14 cellular contexts compared by ENCODE assay signal in the genomic region with DNA sequence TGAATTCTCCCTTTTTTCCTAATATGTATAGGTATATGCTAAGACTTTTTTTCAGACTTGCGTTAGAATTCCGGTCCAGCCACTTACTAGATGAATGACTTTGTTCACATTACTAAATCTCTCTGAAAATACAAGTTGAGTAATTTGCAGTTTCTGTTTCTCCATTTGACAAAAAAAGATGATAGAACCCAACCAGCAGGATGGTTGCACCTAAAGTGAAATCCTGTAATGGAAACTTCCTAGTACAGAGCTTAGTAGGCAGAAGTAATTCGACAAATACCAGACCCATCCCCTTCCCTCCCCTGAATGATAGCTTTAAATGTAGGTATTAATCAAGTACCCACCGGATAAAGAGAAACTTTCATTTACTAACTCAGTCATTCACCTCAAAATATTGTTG.
DNase-seq lines count a peak whose midpoint lies in the region; ATAC-seq and TF ChIP-seq lines count a peak whose summit lies in the region.
"Had no signal": no experiment of that assay in that cellular context is flagged by ENCODE, and none has a peak within 500 bp of the region (broad histone marks: within the 10 kb centered on the region; RNA-seq: fewer than 3 reads in every experiment).

No MANE protein-coding gene starts in this region.

- peaks cover 29% of the 10 kb centered on the region for H3K4me1 Mint-ChIP-seq in activated CD4-positive, alpha-beta memory T cell treated with anti-CD3 and anti-CD28 coated beads for 36 hours (ENCODE audit: low read depth)

- H3K36me3 Mint-ChIP-seq in activated CD4-positive, alpha-beta memory T cell treated with anti-CD3 and anti-CD28 coated beads for 36 hours: peaks cover 3% of the 10 kb centered on the region
- H3K36me3 Mint-ChIP-seq: stimulated activated naive B cell treated with anti-CD40 and anti-IgM and Interleukin-4, amounts not matched to agents 10 μg/mL and 1 μg/mL and 100 μg/mL, for 72 hours had no signal

- no peak for DNase-seq in activated CD4-positive, CD25-positive, alpha-beta regulatory T cell (lab: John Stamatoyannopoulos, UW)
- no peak for DNase-seq in activated CD4-positive, alpha-beta memory T cell treated with anti-CD3 and anti-CD28 coated beads for 36 hours
- DNase-seq in sigmoid colon: no peak
- DNase-seq in testis: no peak
- no peak for DNase-seq in SJCRH30
- DNase-seq: islet precursor cell; NCI-H524; nephron progenitor cell; stimulated activated CD4-positive, alpha-beta T cell treated with anti-CD3 and anti-CD28 coated beads, Interleukin-15, amount 100 ng/mL, for 24 hours; stimulated activated naive B cell treated with anti-CD40 and anti-IgM and Interleukin-4, amounts not matched to agents 10 μg/mL and 1 μg/mL and 100 μg/mL, for 72 hours had no signal

- H3K9me3 Mint-ChIP-seq in activated CD4-positive, alpha-beta memory T cell treated with anti-CD3 and anti-CD28 coated beads for 36 hours: no peaks in the 10 kb centered on the region
- H3K9me3 Mint-ChIP-seq: nephron progenitor cell; stimulated activated naive B cell treated with anti-CD40 and anti-IgM and Interleukin-4, amounts not matched to agents 10 μg/mL and 1 μg/mL and 100 μg/mL, for 72 hours had no signal

- 80 to 92% methylated on average over 4 of the region's 4 CpGs for WGBS in sigmoid colon, 2 donors
- 94 to 95% methylated on average over 4 of the region's 4 CpGs for WGBS in testis, 2 donors

- CTCF ChIA-PET in activated CD4-positive, alpha-beta memory T cell treated with anti-CD3 and anti-CD28 coated beads for 36 hours (lab: Charles Lee): interaction anchor here (0.8 to 2.1 kb wide), 5 partner anchors 13 to 90 kb away, joined by 3 to 9 read pairs (median 4); no protein-coding TSS in a partner anchor

- H3K36me3 ChIP-seq in sigmoid colon (no peaks in the 10 kb centered on the region), testis (ENCODE audit: low read depth, missing control alignments) (no peaks in the 10 kb centered on the region), SJCRH30 (no peaks in the 10 kb centered on the region)

- H3K27ac Mint-ChIP-seq in activated CD4-positive, alpha-beta memory T cell treated with anti-CD3 and anti-CD28 coated beads for 36 hours: peak overlapping the region; percentile 92
- H3K27ac Mint-ChIP-seq: nephron progenitor cell; stimulated activated naive B cell treated with anti-CD40 and anti-IgM and Interleukin-4, amounts not matched to agents 10 μg/mL and 1 μg/mL and 100 μg/mL, for 72 hours had no signal

- H3K9me3 ChIP-seq in sigmoid colon (no peaks in the 10 kb centered on the region), testis (no peaks in the 10 kb centered on the region), SJCRH30 (replicated peaks) (no peaks in the 10 kb centered on the region)
- H3K9me3 ChIP-seq: A549 had no signal

- no peak for TF ChIP-seq CTCF in sigmoid colon (IDR thresholded peaks at IDR 0.05)
- no peak for TF ChIP-seq CTCF in testis (IDR thresholded peaks at IDR 0.05)

- peak overlapping the region in 3 of 4 donors; percentile 29 to 78 (median 73) for H3K27ac ChIP-seq in sigmoid colon
- H3K27ac ChIP-seq in testis: no peak overlapping the region
- H3K27ac ChIP-seq in SJCRH30: no peak overlapping the region
- H3K27ac ChIP-seq: A549 had no signal

- H3K4me1 ChIP-seq in sigmoid colon (peaks cover 0 to 28% (median 24%) of the 10 kb centered on the region in 4 donors), testis (no peaks in the 10 kb centered on the region), SJCRH30 (no peaks in the 10 kb centered on the region)

- no peak for TF ChIP-seq EP300 in sigmoid colon (IDR thresholded peaks at IDR 0.05)

- H3K4me3 Mint-ChIP-seq in activated CD4-positive, alpha-beta memory T cell treated with anti-CD3 and anti-CD28 coated beads for 36 hours: peak overlapping the region; percentile 57
- H3K4me3 Mint-ChIP-seq: nephron progenitor cell; stimulated activated naive B cell treated with anti-CD40 and anti-IgM and Interleukin-4, amounts not matched to agents 10 μg/mL and 1 μg/mL and 100 μg/mL, for 72 hours had no signal

- peak; percentile 71 to 76 for ATAC-seq in activated CD4-positive, CD25-positive, alpha-beta regulatory T cell treated with anti-CD3 and anti-CD28 coated beads, Interleukin-2, amount 50 U/mL, for 24 hours
- ATAC-seq in HG02571 (IDR thresholded peaks at IDR 0.05; ENCODE audit: unreplicated experiment): peak; percentile 49
- ATAC-seq in GM21528 (IDR thresholded peaks at IDR 0.05; ENCODE audit: low FRiP score, unreplicated experiment): no peak
- ATAC-seq: A549 had no signal

- H3K27me3 ChIP-seq in sigmoid colon (no peaks in the 10 kb centered on the region), testis (no peaks in the 10 kb centered on the region), SJCRH30 (no peaks in the 10 kb centered on the region)

- H3K4me3 ChIP-seq in sigmoid colon (no peak overlapping the region), testis (no peak overlapping the region), SJCRH30 (no peak overlapping the region)
- H3K4me3 ChIP-seq: A549 had no signal

- POLR2A ChIA-PET in activated CD4-positive, alpha-beta memory T cell treated with anti-CD3 and anti-CD28 coated beads for 36 hours (lab: Charles Lee): interaction anchor here (0.6 to 2.7 kb wide), 13 partner anchors 9 to 178 kb away, joined by 3 to 31 read pairs (median 7); partner anchors contain the start of gene RAP1B

- no peaks in the 10 kb centered on the region for H3K27me3 Mint-ChIP-seq in activated CD4-positive, alpha-beta memory T cell treated with anti-CD3 and anti-CD28 coated beads for 36 hours

- no peak for TF ChIP-seq POLR2A in sigmoid colon (IDR thresholded peaks at IDR 0.05)
- TF ChIP-seq POLR2A in testis (IDR thresholded peaks at IDR 0.05): no peak

- intact Hi-C loops in activated CD4-positive, alpha-beta memory T cell treated with anti-CD3 and anti-CD28 coated beads for 36 hours (cut with micrococcal nuclease): loop anchor here (1.0 to 2.0 kb wide), 9 partner anchors 16 to 189 kb away; partner anchors contain the start of gene NUP107
- intact Hi-C loops in sigmoid colon (cut with DNase I): loop anchor here (5.0 kb wide), 1 partner anchor 90 kb away; no protein-coding TSS in a partner anchor
- intact Hi-C loops in testis (cut with DNase I; ENCODE audit: low total_unique reads): no loop called here

Comparison
In these comparisons a context has a peak if more than half of its experiments do, and no peak if none do; other contexts are left out.
1. H3K27ac ChIP-seq: peak in sigmoid colon (3 of 4); none in testis (0 of 2) and SJCRH30 (single experiment).